ENCODE assay signal across 21 cellular contexts in genomic region chr2:204357175-204357695, GRCh38.
DNase-seq lines count a peak whose midpoint lies in the region; ATAC-seq and TF ChIP-seq lines count a peak whose summit lies in the region.
"Had no signal": no experiment of that assay in that cellular context is flagged by ENCODE, and none has a peak within 500 bp of the region (broad histone marks: within the 10 kb centered on the region; RNA-seq: fewer than 3 reads in every experiment).

No MANE protein-coding gene starts in this region.

- TF ChIP-seq CTCF in endodermal cell (conservative IDR thresholded peaks at IDR 0.05) (no peak), WTC11 (IDR thresholded peaks at IDR 0.05) (no peak)

- CTCF ChIA-PET in WTC11 (lab: Charles Lee): no interaction called here

- H3K9me3 ChIP-seq in endodermal cell (ENCODE audit: control insufficient read depth, low read length): no peaks in the 10 kb centered on the region
- H3K9me3 ChIP-seq: heart left ventricle had no signal

- H3K4me1 ChIP-seq in endodermal cell (ENCODE audit: control insufficient read depth, insufficient read depth, low read length): peaks cover 5% of the 10 kb centered on the region

- ATAC-seq in HG03108 (IDR thresholded peaks at IDR 0.05; ENCODE audit: unreplicated experiment) (no peak), HG03159 (IDR thresholded peaks at IDR 0.05; ENCODE audit: unreplicated experiment) (no peak), WTC11 (no peak)
- ATAC-seq: activated CD4-positive, CD25-positive, alpha-beta regulatory T cell treated with anti-CD3 and anti-CD28 coated beads, Interleukin-2, amount 50 U/mL, for 24 hours; activated CD8-positive, alpha-beta T cell treated with anti-CD3 and anti-CD28 coated beads, Interleukin-2, amount 10 ng/mL, durations not matched to agents 7 days and 5 days; activated naive CD8-positive, alpha-beta T cell treated with anti-CD3 and anti-CD28 coated beads, Interleukin-2, amount 50 U/mL, for 24 hours; heart left ventricle; PC-3 had no signal

- H3K27ac Mint-ChIP-seq in endodermal cell (no peak overlapping the region), WTC11 (no peak overlapping the region)
- H3K27ac Mint-ChIP-seq: activated CD8-positive, alpha-beta T cell treated with anti-CD3 and anti-CD28 coated beads, Interleukin-2, amount 10 ng/mL, durations not matched to agents 7 days and 5 days; activated naive CD8-positive, alpha-beta T cell treated with anti-CD3 and anti-CD28 coated beads, Interleukin-2, amount 50 U/mL, for 24 hours; CD8-positive, alpha-beta memory T cell had no signal

- peak overlapping the region; percentile 29 for H3K27ac ChIP-seq in endodermal cell (ENCODE audit: low read depth, low read length)
- H3K27ac ChIP-seq: epithelial cell of prostate, heart left ventricle had no signal

- H3K27me3 Mint-ChIP-seq in endodermal cell (ENCODE audit: insufficient read depth): no peaks in the 10 kb centered on the region
- H3K27me3 Mint-ChIP-seq in WTC11 (ENCODE audit: low read depth): no peaks in the 10 kb centered on the region

- H3K27me3 ChIP-seq in endodermal cell (ENCODE audit: control insufficient read depth, insufficient read depth, low read length, poor library complexity, severe bottlenecking): no peaks in the 10 kb centered on the region
- H3K27me3 ChIP-seq: heart left ventricle had no signal

- H3K9ac ChIP-seq in endodermal cell (ENCODE audit: extremely low read depth, low read length, poor library complexity, severe bottlenecking): no peak overlapping the region

- H3K9me3 Mint-ChIP-seq in endodermal cell (no peaks in the 10 kb centered on the region), WTC11 (no peaks in the 10 kb centered on the region)
- H3K9me3 Mint-ChIP-seq: activated naive CD8-positive, alpha-beta T cell treated with anti-CD3 and anti-CD28 coated beads, Interleukin-2, amount 50 U/mL, for 24 hours; CD8-positive, alpha-beta memory T cell had no signal

- no peak overlapping the region for H3K4me3 Mint-ChIP-seq in endodermal cell
- H3K4me3 Mint-ChIP-seq in WTC11: no peak overlapping the region
- H3K4me3 Mint-ChIP-seq: activated CD8-positive, alpha-beta T cell treated with anti-CD3 and anti-CD28 coated beads, Interleukin-2, amount 10 ng/mL, durations not matched to agents 7 days and 5 days; activated naive CD8-positive, alpha-beta T cell treated with anti-CD3 and anti-CD28 coated beads, Interleukin-2, amount 50 U/mL, for 24 hours; CD8-positive, alpha-beta memory T cell had no signal

- no peaks in the 10 kb centered on the region for H3K36me3 ChIP-seq in endodermal cell (ENCODE audit: control insufficient read depth, insufficient read depth, low read length)
- H3K36me3 ChIP-seq: heart left ventricle had no signal

- no peak overlapping the region for H3K4me3 ChIP-seq in endodermal cell (ENCODE audit: low read length)
- H3K4me3 ChIP-seq: heart left ventricle had no signal

- H3K4me1 Mint-ChIP-seq in endodermal cell: peaks cover 25% of the 10 kb centered on the region
- peaks cover 3% of the 10 kb centered on the region; the same call in 1 of the 2 replicates for H3K4me1 Mint-ChIP-seq in WTC11
- H3K4me1 Mint-ChIP-seq: activated naive CD8-positive, alpha-beta T cell treated with anti-CD3 and anti-CD28 coated beads, Interleukin-2, amount 50 U/mL, for 24 hours; CD8-positive, alpha-beta memory T cell had no signal

- POLR2A ChIA-PET in WTC11 (lab: Charles Lee): no interaction called here

- H3K36me3 Mint-ChIP-seq in endodermal cell (ENCODE audit: low read depth): no peaks in the 10 kb centered on the region
- H3K36me3 Mint-ChIP-seq in WTC11: no peaks in the 10 kb centered on the region

- WGBS in endodermal cell (ENCODE audit: insufficient coverage in 1 of 2, insufficient read length in 1 of 2), 2 experiments: 80 to 93% methylated on average over 3 to 12 of the region's 12 CpGs

- DNase-seq in NCI-H1436 (lab: John Stamatoyannopoulos, UW): peak; percentile 19
- DNase-seq in NCI-H1436 treated with DMSO at 0.1 percent for 48 hours (lab: John Stamatoyannopoulos, UW): no peak
- peak; percentile 98 for DNase-seq in NCI-H82 (lab: John Stamatoyannopoulos, UW)
- no peak for DNase-seq in endodermal cell
- no peak for DNase-seq in WTC11 (ENCODE audit: low spot score)
- no peak for DNase-seq in glomerular visceral epithelial cell (ENCODE audit: extremely low spot score)
- DNase-seq: activated CD8-positive, alpha-beta T cell treated with anti-CD3 and anti-CD28 coated beads, Interleukin-2, amount 10 ng/mL, durations not matched to agents 7 days and 5 days; activated gamma-delta T cell treated with Interleukin-2 at 50 U/mL for 16 hours; activated naive CD8-positive, alpha-beta T cell treated with anti-CD3 and anti-CD28 coated beads, Interleukin-2, amount 50 U/mL, for 24 hours; AML-193; CD8-positive, alpha-beta memory T cell; cerebellar nuclear complex; DND-41; heart left ventricle; NCI-H774; PC-3; Right ventricle myocardium superior had no signal

TF ChIP-seq in WTC11, 78 proteins besides CTCF, POLR2A, EP300 and RAD21:
- TF ChIP-seq CBFB (CRISPR knock-in tag; IDR thresholded peaks at IDR 0.05; ENCODE audit: low read depth): no peak
- no peak for TF ChIP-seq IRF2 (CRISPR knock-in tag; IDR thresholded peaks at IDR 0.05; ENCODE audit: borderline replicate concordance, low read depth)
- TF ChIP-seq STAT6 (CRISPR knock-in tag; conservative IDR thresholded peaks at IDR 0.05; ENCODE audit: low read depth): no peak
- no peak for TF ChIP-seq GTF2I (CRISPR knock-in tag; conservative IDR thresholded peaks at IDR 0.05)
- TF ChIP-seq AFF4 (CRISPR knock-in tag; IDR thresholded peaks at IDR 0.05; ENCODE audit: borderline replicate concordance): no peak
- no peak for TF ChIP-seq NR1H2 (CRISPR knock-in tag; IDR thresholded peaks at IDR 0.05)
- no peak for TF ChIP-seq NFATC4 (CRISPR knock-in tag; IDR thresholded peaks at IDR 0.05)
- no peak for TF ChIP-seq USF1 (CRISPR knock-in tag; IDR thresholded peaks at IDR 0.05)

Comparison
In these comparisons a context has a peak if more than half of its experiments do, and no peak if none do; other contexts are left out.
1. DNase-seq: peak in NCI-H1436 (single experiment) and NCI-H82 (single experiment); none in NCI-H1436 treated with DMSO at 0.1 percent for 48 hours (single experiment), endodermal cell (single experiment), WTC11 (single experiment) and glomerular visceral epithelial cell (single experiment).